ENCODE assay signal across 21 cellular contexts in genomic region chr5:141732417-141732816, GRCh38. TPM values are rescaled to one million over a fixed set of nuclear protein-coding genes. Genes with fewer than 3 reads are reported as not detected.
"Had no signal": no experiment of that assay in that cellular context is flagged by ENCODE, and none has a peak within 500 bp of the region (broad histone marks: within the 10 kb centered on the region; RNA-seq: fewer than 3 reads in every experiment).

No MANE protein-coding gene starts in this region.

- H3K36me3 Mint-ChIP-seq: activated naive CD8-positive, alpha-beta T cell treated with anti-CD3 and anti-CD28 coated beads for 36 hours; immature natural killer cell; naive thymus-derived CD4-positive, alpha-beta T cell had no signal

- H3K36me3 ChIP-seq: right lobe of liver, thyroid gland had no signal

- DNase-seq: activated B cell treated with CpG ODN at 0.5 μM for 24 hours; activated CD4-positive, alpha-beta T cell treated with anti-CD3 and anti-CD28 coated beads for 36 hours; activated CD4-positive, alpha-beta T cell treated with anti-CD3 and anti-CD28 coated beads, Interleukin-2, amount 50 U/mL, for 4 hours; activated CD8-positive, alpha-beta memory T cell treated with anti-CD3 and anti-CD28 coated beads, Interleukin-2, amount 50 U/mL, for 48 hours; activated naive CD4-positive, alpha-beta T cell treated with Interleukin-2 at 50 U/mL for 16 hours; activated naive CD8-positive, alpha-beta T cell treated with anti-CD3 and anti-CD28 coated beads for 36 hours; activated T-cell treated with anti-CD3 and anti-CD28 coated beads, Interleukin-2, amount 50 U/mL, for 48 hours; central memory CD4-positive, alpha-beta T cell; dermis blood vessel endothelial cell; effector CD8-positive, alpha-beta T cell; immature natural killer cell; naive thymus-derived CD4-positive, alpha-beta T cell; occipital lobe; right lobe of liver; stimulated activated CD4-positive, alpha-beta T cell treated with anti-CD3 and anti-CD28 coated beads, Interleukin-1b, Interleukin-23, amount 100 ng/mL, for 48 hours; thyroid gland had no signal

- H3K9me3 ChIP-seq: right lobe of liver, thyroid gland had no signal

- H3K4me3 Mint-ChIP-seq: activated B cell treated with CpG ODN at 0.5 μM for 24 hours; activated CD4-positive, alpha-beta T cell treated with anti-CD3 and anti-CD28 coated beads for 36 hours; activated naive CD8-positive, alpha-beta T cell treated with anti-CD3 and anti-CD28 coated beads for 36 hours; immature natural killer cell; naive thymus-derived CD4-positive, alpha-beta T cell; neural crest cell; stimulated activated naive CD8-positive, alpha-beta T cell treated with anti-CD3 and anti-CD28 coated beads, Interleukin-15, Interleukin-2, amounts not matched to agents 100 ng/mL and 50 ng/mL, for 24 hours had no signal

- H3K27ac ChIP-seq: foreskin keratinocyte, right lobe of liver, skin epidermis, thyroid gland had no signal

- H3K27ac Mint-ChIP-seq: activated B cell treated with CpG ODN at 0.5 μM for 24 hours; activated CD4-positive, alpha-beta T cell treated with anti-CD3 and anti-CD28 coated beads for 36 hours; activated naive CD8-positive, alpha-beta T cell treated with anti-CD3 and anti-CD28 coated beads for 36 hours; immature natural killer cell; naive thymus-derived CD4-positive, alpha-beta T cell; stimulated activated naive CD8-positive, alpha-beta T cell treated with anti-CD3 and anti-CD28 coated beads, Interleukin-15, Interleukin-2, amounts not matched to agents 100 ng/mL and 50 ng/mL, for 24 hours had no signal

- H3K4me1 ChIP-seq: foreskin keratinocyte, right lobe of liver, thyroid gland had no signal

- H3K4me1 Mint-ChIP-seq: activated B cell treated with CpG ODN at 0.5 μM for 24 hours; activated CD4-positive, alpha-beta T cell treated with anti-CD3 and anti-CD28 coated beads for 36 hours; activated naive CD8-positive, alpha-beta T cell treated with anti-CD3 and anti-CD28 coated beads for 36 hours; immature natural killer cell had no signal

- H3K9me3 Mint-ChIP-seq: activated B cell treated with CpG ODN at 0.5 μM for 24 hours; activated naive CD8-positive, alpha-beta T cell treated with anti-CD3 and anti-CD28 coated beads for 36 hours; immature natural killer cell; neural crest cell; stimulated activated naive CD8-positive, alpha-beta T cell treated with anti-CD3 and anti-CD28 coated beads, Interleukin-15, Interleukin-2, amounts not matched to agents 100 ng/mL and 50 ng/mL, for 24 hours had no signal

- H3K27me3 ChIP-seq: right lobe of liver, thyroid gland had no signal

- H3K4me3 ChIP-seq: lung, right lobe of liver, skin epidermis, thyroid gland had no signal

RNA-seq across cellular contexts. Expression of gene ARAP3, which starts 50.4 kb away (rescaled TPM):
- polyA plus RNA-seq: naive thymus-derived CD4-positive, alpha-beta T cell had no signal
